7 cellular contexts compared by ENCODE assay signal in the genomic region with DNA sequence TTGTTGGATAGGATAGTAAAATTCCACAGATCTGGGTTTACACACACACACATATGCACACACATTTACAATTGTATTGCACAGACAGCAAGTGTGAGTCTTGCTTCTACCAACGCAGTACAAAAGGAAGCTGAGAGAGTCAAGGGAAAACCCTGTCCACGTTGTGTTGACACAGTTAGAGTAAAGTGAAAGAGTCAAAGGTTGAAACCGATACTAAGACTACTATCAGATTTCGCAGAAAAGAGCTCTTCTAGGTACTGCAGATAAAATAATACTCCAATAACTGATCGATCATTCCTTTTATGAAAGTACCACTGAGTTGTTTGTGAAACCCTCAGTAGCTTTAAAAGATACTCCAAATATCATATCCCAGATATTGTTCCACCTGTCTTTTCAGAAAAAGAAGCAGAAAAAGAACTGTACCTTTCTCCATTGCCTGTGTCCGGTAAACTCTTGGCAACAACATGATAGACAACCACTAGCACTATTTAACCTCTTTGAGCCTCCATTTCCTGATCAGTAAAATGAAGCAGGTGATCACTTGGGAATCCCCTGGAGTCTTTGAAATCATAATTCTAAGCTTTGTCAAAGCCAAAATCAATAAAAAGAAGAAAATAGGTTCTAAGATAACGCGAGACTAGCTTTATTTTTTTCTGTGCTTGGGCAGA.
DNase-seq lines count a peak whose midpoint lies in the region; ATAC-seq and TF ChIP-seq lines count a peak whose summit lies in the region.

No MANE protein-coding gene starts in this region.

- peak; percentile 99 for ATAC-seq in GM18861 (IDR thresholded peaks at IDR 0.05; ENCODE audit: unreplicated experiment)
- ATAC-seq in GM21526 (IDR thresholded peaks at IDR 0.05; ENCODE audit: low FRiP score, unreplicated experiment): peak; percentile 98
- peak; percentile 98 for ATAC-seq in HG03521 (IDR thresholded peaks at IDR 0.05; ENCODE audit: unreplicated experiment)
- ATAC-seq in memory B cell (ENCODE audit: low read depth): peak; percentile 97

- H3K9me3 Mint-ChIP-seq in memory B cell: peaks cover 2% of the 10 kb centered on the region

- H3K27me3 Mint-ChIP-seq in memory B cell: no peaks in the 10 kb centered on the region

- H3K4me3 Mint-ChIP-seq in memory B cell: peak overlapping the region; percentile 62

- no peaks in the 10 kb centered on the region for H3K9me3 ChIP-seq in vagina

- no peaks in the 10 kb centered on the region for H3K27me3 ChIP-seq in vagina

- no peak overlapping the region for H3K27ac ChIP-seq in vagina

- no peaks in the 10 kb centered on the region for H3K36me3 ChIP-seq in vagina

- H3K4me1 ChIP-seq in vagina: no peaks in the 10 kb centered on the region

- peaks cover 2% of the 10 kb centered on the region for H3K36me3 Mint-ChIP-seq in memory B cell

- H3K27ac Mint-ChIP-seq in memory B cell: peak overlapping the region; percentile 93

- TF ChIP-seq CTCF in vagina (IDR thresholded peaks at IDR 0.05): no peak

- no peak for DNase-seq in memory B cell (ENCODE audit: low spot score in 2 of 2)
- no peak for DNase-seq in vagina (ENCODE audit: extremely low spot score in 2 of 2)
- no peak for DNase-seq in NCI-H82 treated with DMSO at 0.1 percent for 48 hours (lab: John Stamatoyannopoulos, UW; ENCODE audit: unreplicated experiment)
- DNase-seq in NCI-H69 (lab: John Stamatoyannopoulos, UW): no peak

- intact Hi-C loops in vagina (cut with DNase I): no loop called here

- TF ChIP-seq POLR2A in vagina (IDR thresholded peaks at IDR 0.05): no peak

- peaks cover 17% of the 10 kb centered on the region for H3K4me1 Mint-ChIP-seq in memory B cell

- H3K4me3 ChIP-seq in vagina: no peak overlapping the region
